In genomic region chr13:21478881-21479808, GRCh38 we compare ENCODE assay signal across 8 cellular contexts. TPM values are rescaled to one million over a fixed set of nuclear protein-coding genes. Genes with fewer than 3 reads are reported as not detected.
DNase-seq lines count a peak whose midpoint lies in the region; ATAC-seq, FAIRE-seq and TF ChIP-seq lines count a peak whose summit lies in the region.

No MANE protein-coding gene starts in this region.

- H3K4me1 ChIP-seq in keratinocyte (ENCODE audit: control insufficient read depth, extremely low read depth, insufficient read depth, low read length), result peaks cover 5% of the 10 kb centered on the region

- H4K20me1 ChIP-seq in keratinocyte (ENCODE audit: control insufficient read depth, extremely low read depth, insufficient read depth, low read length), result no peaks in the 10 kb centered on the region

- no peaks in the 10 kb centered on the region for H3K9me3 ChIP-seq in keratinocyte (ENCODE audit: control insufficient read depth, low read depth, low read length)

- TF ChIP-seq CTCF in bronchial epithelial cell (IDR thresholded peaks at IDR 0.05; ENCODE audit: insufficient read depth, low read length, severe bottlenecking) (peak; percentile 56), keratinocyte (optimal IDR thresholded peaks at IDR 0.05 in 1 of 3, IDR thresholded peaks at IDR 0.05 in 1 of 3, conservative IDR thresholded peaks at IDR 0.05 in 1 of 3; ENCODE audit: extremely low read depth in 1 of 3, insufficient read depth in 2 of 3, low read length in 3 of 3) (peak in 2 of 3 experiments; percentile 36 to 39)

- DNase-seq in A172 (ENCODE audit: low spot score) (peak; percentile 80), GM04504 (ENCODE audit: low read depth) (peak; percentile 50), NCI-H1092 (lab: John Stamatoyannopoulos, UW) (peak; percentile 63), SKM-1 (lab: John Stamatoyannopoulos, UW; ENCODE audit: unreplicated experiment) (peak; percentile 38), bronchial epithelial cell (ENCODE audit: low read depth) (peak; percentile 69), keratinocyte (ENCODE audit: low read depth, low spot score) (no peak)
- peak; percentile 63 for DNase-seq in stimulated activated CD4-positive, alpha-beta T cell treated with anti-CD3 and anti-CD28 coated beads, Interleukin-4, amount 100 ng/mL, for 24 hours

- H3K36me3 ChIP-seq in bronchial epithelial cell (ENCODE audit: control insufficient read depth, insufficient read depth, low read length) (no peaks in the 10 kb centered on the region), keratinocyte (ENCODE audit: control insufficient read depth in 2 of 2, extremely low read depth in 1 of 2, insufficient read depth in 2 of 2, low read length in 2 of 2) (no peaks in the 10 kb centered on the region)

- peak overlapping the region; percentile 89 for H3K4me2 ChIP-seq in keratinocyte (ENCODE audit: control insufficient read depth, extremely low read depth, insufficient read depth, low read depth, low read length)

- FAIRE-seq in bronchial epithelial cell (lab: Jason Lieb, UNC) (no peak), keratinocyte (lab: Jason Lieb, UNC) (peak; percentile 68)

- H3K79me2 ChIP-seq in keratinocyte (ENCODE audit: control insufficient read depth, insufficient read depth, low read length), result no peaks in the 10 kb centered on the region

- peak overlapping the region; percentile 22 for H3K9ac ChIP-seq in keratinocyte (ENCODE audit: control insufficient read depth, extremely low read depth, insufficient read depth, low read length)

- dilution Hi-C loops in keratinocyte (cut with MboI; ENCODE audit: extremely low pct_ligation_motif_present, low sequenced_read_pairs), result no loop called here

- no peak overlapping the region for H3K4me3 ChIP-seq in bronchial epithelial cell (ENCODE audit: low read depth, low read length)
- H3K4me3 ChIP-seq in keratinocyte (ENCODE audit: control insufficient read depth in 2 of 3, extremely low read depth in 1 of 3, insufficient read depth in 2 of 3, low read depth in 1 of 3, low read length in 3 of 3), result peak overlapping the region in 2 of 3 experiments; percentile 55 to 57

- no peak for ATAC-seq in HG03442 (IDR thresholded peaks at IDR 0.05; ENCODE audit: unreplicated experiment)

- H2AFZ ChIP-seq in keratinocyte (ENCODE audit: control insufficient read depth, low read length), result peak overlapping the region; percentile 52

- no peaks in the 10 kb centered on the region for H3K9me1 ChIP-seq in keratinocyte (ENCODE audit: control insufficient read depth, extremely low read depth, insufficient read depth, low read length)

- no peak overlapping the region for H3K27ac ChIP-seq in keratinocyte (ENCODE audit: control insufficient read depth, insufficient read depth, low read length)

- H3K27me3 ChIP-seq in bronchial epithelial cell (ENCODE audit: control insufficient read depth, insufficient read depth, low read length) (no peaks in the 10 kb centered on the region), keratinocyte (ENCODE audit: control insufficient read depth, extremely low read depth, insufficient read depth, low read length) (no peaks in the 10 kb centered on the region)

RNA-seq across cellular contexts. Expression of gene ZDHHC20, which starts 20.0 kb away (rescaled TPM):
- total RNA-seq in A172 (2014; rRNA removed; shearing (Covaris generic)), result 103 TPM in 2 replicates
- total RNA-seq in bronchial epithelial cell, result 54.8 and 59.0 TPM in 2 replicates
- 26.9 to 45.8 TPM (median 27.5 TPM) in 3 replicates for polyA plus RNA-seq in keratinocyte
- 36.4 TPM for polyA plus RNA-seq in keratinocyte (2011; ENCODE audit: low read depth)
- 14.3 and 32.8 TPM in 2 replicates for polyA plus RNA-seq in keratinocyte (2011; cell fraction: cytosol; rRNA removed)
- 14.8 and 20.2 TPM in 2 replicates for polyA plus RNA-seq in keratinocyte (2011; cell fraction: nucleus; rRNA removed)
- polyA plus RNA-seq in keratinocyte (2012; ENCODE audit: low replicate concordance), result 13.0 and 32.3 TPM in 2 replicates
- 14.0 to 54.7 TPM (median 34.3 TPM) in 3 replicates for polyA minus RNA-seq in keratinocyte
- 30.5 TPM for polyA minus RNA-seq in keratinocyte (2011; cell fraction: cytosol; rRNA and poly(A)+ RNA removed)
- polyA minus RNA-seq in keratinocyte (2011; cell fraction: nucleus; rRNA and poly(A)+ RNA removed), result 23.4 and 36.6 TPM in 2 replicates
